In genomic region chr1:192445849-192446489, GRCh38 we compare ENCODE assay signal across 8 cellular contexts.
A peak's percentile ranks its signal among the peaks of the same experiment; 100 is the strongest.
DNase-seq lines count a peak whose midpoint lies in the region; ATAC-seq, FAIRE-seq and TF ChIP-seq lines count a peak whose summit lies in the region.

No MANE protein-coding gene starts in this region.

- ATAC-seq in GM19351 (IDR thresholded peaks at IDR 0.05; ENCODE audit: unreplicated experiment), result peak; percentile 62
- ATAC-seq in GM19455 (IDR thresholded peaks at IDR 0.05; ENCODE audit: unreplicated experiment), result no peak

- WGBS in SK-N-SH (ENCODE audit: low lambda C conversion rate), result 4% methylated on average over 6 of the region's 6 CpGs
- WGBS in adrenal gland, 4 donors, result 7 to 11% (median 9%) methylated on average over 6 of the region's 6 CpGs

- H2AFZ ChIP-seq in SK-N-SH (ENCODE audit: low read depth), result no peak overlapping the region

- H3K27ac ChIP-seq in SK-N-SH (ENCODE audit: low read depth in 2 of 2, low read length in 1 of 2) (no peak overlapping the region), adrenal gland (no peak overlapping the region), kidney (ENCODE audit: low read depth in 2 of 2, low read length in 2 of 2) (no peak overlapping the region)

- no peaks in the 10 kb centered on the region for H3K9me3 ChIP-seq in SK-N-SH
- no peaks in the 10 kb centered on the region for H3K9me3 ChIP-seq in adrenal gland (replicated peaks in 1 of 3)
- no peaks in the 10 kb centered on the region for H3K9me3 ChIP-seq in kidney (ENCODE audit: control insufficient read depth in 1 of 2, low read length in 2 of 2)

- TF ChIP-seq EP300 in Ishikawa (IDR thresholded peaks at IDR 0.05; ENCODE audit: borderline replicate concordance), result no peak
- no peak for TF ChIP-seq EP300 in SK-N-SH (IDR thresholded peaks at IDR 0.05; ENCODE audit: borderline replicate concordance in 1 of 2, low read depth in 1 of 2, low read length in 1 of 2)

- CTCF ChIA-PET in SK-N-SH (lab: Yijun Ruan, JAX), result interaction anchor here (0.9 to 1.2 kb wide), 3 partner anchors 10 to 454 kb away, joined by 3 to 6 read pairs (median 3); no protein-coding TSS in a partner anchor

- TF ChIP-seq RAD21 in Ishikawa (IDR thresholded peaks at IDR 0.05; ENCODE audit: low read depth) (peak; percentile 71), SK-N-SH (IDR thresholded peaks at IDR 0.05; ENCODE audit: low read length) (peak; percentile 82)

- H3K9ac ChIP-seq in SK-N-SH (no peak overlapping the region), kidney (ENCODE audit: low read length in 2 of 2) (no peak overlapping the region)

- H3K4me2 ChIP-seq in SK-N-SH, result no peak overlapping the region

- POLR2A ChIA-PET in SK-N-SH (lab: Yijun Ruan, JAX), result no interaction called here

- peak; percentile 97 for FAIRE-seq in kidney (lab: Jason Lieb, UNC)

- H3K9me2 ChIP-seq in SK-N-SH, result no peaks in the 10 kb centered on the region

- intact Hi-C loops in adrenal gland (cut with DNase I), result no loop called here
- intact Hi-C loops in kidney (cut with DNase I), result no loop called here

- DNase-seq in CD1c-positive myeloid dendritic cell (ENCODE audit: extremely low spot score) (peak; percentile 73), SK-N-SH (no peak), adrenal gland (peak; percentile 21 to 74 (median 55)), kidney (no peak)
- DNase-seq in stimulated activated CD4-positive, alpha-beta T cell treated with anti-CD3 and anti-CD28 coated beads, Interleukin-2, amount 100 ng/mL, for 48 hours, result peak; percentile 64 to 65

- no peak for TF ChIP-seq POLR2A in adrenal gland (IDR thresholded peaks at IDR 0.05)

- H3K4me1 ChIP-seq in SK-N-SH (ENCODE audit: control insufficient read depth in 1 of 2, insufficient read depth in 2 of 2, low read depth in 1 of 2, low read length in 1 of 2) (peaks cover 0 to 19% of the 10 kb centered on the region in 2 experiments; a peak in 3 of 4 replicates), adrenal gland (replicated peaks in 1 of 2) (no peaks in the 10 kb centered on the region), kidney (ENCODE audit: control insufficient read depth in 1 of 2, insufficient read depth in 1 of 2, low read depth in 1 of 2, low read length in 2 of 2) (no peaks in the 10 kb centered on the region)

- no peaks in the 10 kb centered on the region for H3K79me2 ChIP-seq in SK-N-SH (ENCODE audit: insufficient read depth)

- H4K20me1 ChIP-seq in SK-N-SH (ENCODE audit: insufficient read depth), result no peaks in the 10 kb centered on the region

- H3K4me3 ChIP-seq in SK-N-SH (ENCODE audit: low read depth in 2 of 2, low read length in 1 of 2) (peak overlapping the region in 1 of 2 experiments; percentile 31; a peak in 1 of 4 replicates), adrenal gland (no peak overlapping the region), kidney (ENCODE audit: low read length in 2 of 2) (no peak overlapping the region)

- H3K36me3 ChIP-seq in SK-N-SH (replicated peaks in 1 of 2; ENCODE audit: control insufficient read depth in 1 of 2, insufficient read depth in 2 of 2, low read length in 1 of 2) (no peaks in the 10 kb centered on the region), adrenal gland (replicated peaks in 1 of 2) (no peaks in the 10 kb centered on the region), kidney (ENCODE audit: control insufficient read depth in 1 of 2, insufficient read depth in 2 of 2, low read length in 2 of 2) (no peaks in the 10 kb centered on the region)

- no peaks in the 10 kb centered on the region for H3K27me3 ChIP-seq in SK-N-SH (ENCODE audit: insufficient read depth)
- H3K27me3 ChIP-seq in adrenal gland, result no peaks in the 10 kb centered on the region

- TF ChIP-seq CTCF in SK-N-SH (IDR thresholded peaks at IDR 0.05) (peak; percentile 97), adrenal gland (IDR thresholded peaks at IDR 0.05) (peak; percentile 69 to 95 (median 84)), kidney (IDR thresholded peaks at IDR 0.05; ENCODE audit: borderline replicate concordance, extremely low read depth, insufficient read depth) (peak; percentile 64)

- peaks cover 5% of the 10 kb centered on the region for H3F3A ChIP-seq in SK-N-SH (replicated peaks; ENCODE audit: insufficient read depth)

TF ChIP-seq in Ishikawa, 13 proteins besides CTCF, POLR2A, EP300 and RAD21:
- TF ChIP-seq CREB1 (IDR thresholded peaks at IDR 0.05; ENCODE audit: low read depth) (no peak), NFIC (IDR thresholded peaks at IDR 0.05) (no peak), TCF12 (IDR thresholded peaks at IDR 0.05; ENCODE audit: low read depth) (no peak), YY1 (IDR thresholded peaks at IDR 0.05; ENCODE audit: low read depth) (no peak)

TF ChIP-seq in SK-N-SH, 30 proteins besides CTCF, POLR2A, EP300 and RAD21:
- TF ChIP-seq RFX5 (IDR thresholded peaks at IDR 0.05; ENCODE audit: low read length), result no peak
- TF ChIP-seq SMC3 (IDR thresholded peaks at IDR 0.05; ENCODE audit: low read depth, low read length), result peak; percentile 31; the same call in 1 of the 2 replicates

Comparison
In these comparisons a context has a peak if more than half of its experiments do, and no peak if none do; other contexts are left out.
1. DNase-seq: peak in CD1c-positive myeloid dendritic cell (single experiment), adrenal gland (7 of 7) and stimulated activated CD4-positive, alpha-beta T cell treated with anti-CD3 and anti-CD28 coated beads, Interleukin-2, amount 100 ng/mL, for 48 hours (2 of 2); none in SK-N-SH (single experiment) and kidney (single experiment).
2. Peak in every context shown above with its lines, with median percentiles within 50 percentile points of each other: CTCF ChIP-seq.